In the genomic region with DNA sequence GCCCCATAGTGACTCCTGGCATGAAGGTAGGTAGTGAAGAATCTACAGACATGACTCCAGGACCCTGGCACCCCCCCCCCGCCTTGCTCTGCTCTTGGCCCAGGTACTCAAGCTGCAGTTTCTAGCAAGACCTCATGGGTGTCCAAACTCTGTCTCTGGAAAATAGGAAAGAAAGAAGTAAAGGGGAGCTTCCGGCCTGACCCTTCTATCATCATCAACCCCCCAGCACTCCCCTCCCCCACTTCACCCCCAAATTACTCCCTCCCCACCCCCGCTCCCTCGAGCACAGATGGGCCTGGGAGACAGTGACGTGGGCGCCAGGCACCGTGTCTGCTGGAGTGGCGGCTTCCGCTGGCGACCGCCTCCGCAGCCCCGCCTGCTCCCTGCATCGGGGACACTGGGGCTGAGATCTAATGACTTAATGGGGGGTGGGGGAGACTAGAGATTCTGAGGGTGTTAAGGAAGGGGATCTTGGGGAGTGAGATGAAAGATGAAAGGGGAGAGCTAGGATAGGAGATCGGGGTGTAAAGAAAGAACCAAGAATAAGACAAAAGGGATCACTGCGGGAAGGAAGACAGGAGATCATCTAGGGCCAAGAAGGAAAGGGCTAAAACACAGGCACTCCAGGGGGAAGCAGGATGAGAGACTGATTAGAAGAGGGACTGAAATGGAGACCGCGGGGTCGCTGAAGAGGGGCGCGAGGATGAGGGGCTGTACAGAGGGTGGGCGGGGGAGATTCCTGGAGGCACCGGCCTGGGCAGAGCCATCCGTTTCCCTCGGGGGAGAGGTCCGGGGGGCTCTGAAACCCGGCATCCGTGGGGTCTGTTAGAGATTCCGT, we compare ENCODE assay signal across 9 cellular contexts. TPM values are rescaled to one million over a fixed set of nuclear protein-coding genes. Genes with fewer than 3 reads are reported as not detected.
DNase-seq lines count a peak whose midpoint lies in the region; ATAC-seq and TF ChIP-seq lines count a peak whose summit lies in the region.
"Had no signal": no experiment of that assay in that cellular context is flagged by ENCODE, and none has a peak within 500 bp of the region (broad histone marks: within the 10 kb centered on the region; RNA-seq: fewer than 3 reads in every experiment).

No MANE protein-coding gene starts in this region.

- ATAC-seq in left ventricle myocardium superior (no peak), HG02588 (IDR thresholded peaks at IDR 0.05; ENCODE audit: unreplicated experiment) (no peak), GM19328 (IDR thresholded peaks at IDR 0.05; ENCODE audit: unreplicated experiment) (no peak)

- peak overlapping the region; percentile 61 for H3K4me3 ChIP-seq in NB4 (ENCODE audit: low read depth, low read length)

- peak overlapping the region; percentile 92 for H3K27ac Mint-ChIP-seq in activated naive CD8-positive, alpha-beta T cell

- no peaks in the 10 kb centered on the region for H3K27me3 Mint-ChIP-seq in activated naive CD8-positive, alpha-beta T cell

- peaks cover 71% of the 10 kb centered on the region for H3K4me1 Mint-ChIP-seq in activated naive CD8-positive, alpha-beta T cell (ENCODE audit: low read depth)

- DNase-seq in COLO668 (lab: John Stamatoyannopoulos, UW; ENCODE audit: unreplicated experiment) (peak; percentile 31), NB4 (ENCODE audit: low read depth) (no peak), left ventricle myocardium superior (peak; percentile 70), putamen (ENCODE audit: low spot score) (peak; percentile 79), GOT3 (lab: John Stamatoyannopoulos, UW) (no peak)

- intact Hi-C loops in left ventricle myocardium superior (cut with micrococcal nuclease), result no loop called here

- no peaks in the 10 kb centered on the region for H3K9me3 Mint-ChIP-seq in activated naive CD8-positive, alpha-beta T cell (ENCODE audit: low read depth)

- TF ChIP-seq CTCF in NB4 (IDR thresholded peaks at IDR 0.05; ENCODE audit: low read depth, low read length), result no peak

- TF ChIP-seq POLR2A in NB4 (IDR thresholded peaks at IDR 0.05; ENCODE audit: extremely low read depth, insufficient read length), result no peak

- peak overlapping the region; percentile 99 for H3K4me3 Mint-ChIP-seq in activated naive CD8-positive, alpha-beta T cell

- H3K36me3 Mint-ChIP-seq in activated naive CD8-positive, alpha-beta T cell, result no peaks in the 10 kb centered on the region

RNA-seq across cellular contexts. Expression of a gene that starts 1.1 kb away (rescaled TPM):
- 36.2 TPM for total RNA-seq in left ventricle myocardium superior

RNA-seq across cellular contexts. Expression of a gene that starts 30.4 kb away (rescaled TPM):
- 0.10 TPM for total RNA-seq in left ventricle myocardium superior
- total RNA-seq: NCI-H460 had no signal

Comparison
In these comparisons a context has a peak if more than half of its experiments do, and no peak if none do; other contexts are left out.
1. DNase-seq: peak in COLO668 (single experiment), left ventricle myocardium superior (single experiment) and putamen (single experiment); none in NB4 (single experiment) and GOT3 (single experiment).